In the genomic region with DNA sequence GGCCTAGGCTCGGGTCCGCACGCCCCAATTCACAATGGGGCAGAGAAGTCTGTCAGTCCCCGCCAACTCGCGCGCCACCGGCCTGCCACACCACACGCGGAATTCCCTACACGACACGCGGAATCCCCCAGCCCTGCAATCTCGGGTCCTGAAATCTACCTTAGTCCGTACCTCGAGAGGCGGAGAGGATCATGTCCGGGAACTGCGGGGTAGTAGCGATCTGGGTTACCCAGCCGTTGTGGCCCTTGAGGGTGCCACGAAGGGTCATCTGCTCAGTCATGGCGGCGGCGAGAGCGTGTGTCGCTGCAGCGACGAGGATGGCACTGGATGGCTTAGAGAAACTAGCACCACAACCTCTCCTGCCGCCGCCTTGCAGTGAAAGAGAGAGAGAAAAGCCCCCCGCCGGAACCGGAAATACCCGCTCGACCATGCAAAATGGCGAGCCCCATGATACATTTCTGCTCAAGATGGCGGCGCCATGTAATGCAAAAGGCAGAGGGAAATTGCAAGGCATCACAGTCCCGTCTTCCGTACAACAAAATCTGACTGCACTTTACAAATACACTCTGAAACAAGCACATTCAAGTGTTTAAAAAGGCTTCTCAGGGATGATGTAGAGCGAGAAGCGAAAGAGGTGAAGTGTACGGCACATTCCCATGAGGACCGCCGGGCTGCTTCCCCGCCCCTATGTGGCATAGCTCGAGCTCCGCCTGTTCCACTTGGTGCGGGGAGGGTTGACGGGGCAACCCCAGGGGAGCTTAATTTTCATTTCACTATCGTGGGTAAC, we compare ENCODE assay signal across 1 cellular context.
A peak's percentile ranks its signal among the peaks of the same experiment; 100 is the strongest.
TF ChIP-seq lines count a peak whose summit lies in the region.

RACK1 (minus strand) TSS at position 386 of the 787 bp plus-strand sequence; CDS start at position 280, 106 bp downstream.

TF ChIP-seq in HepG2, 621 proteins besides CTCF, POLR2A, EP300 and RAD21 (continued from another document and continues in another):
- no peak for TF ChIP-seq ZSCAN20 (CRISPR knock-in tag; IDR thresholded peaks at IDR 0.05; ENCODE audit: borderline replicate concordance)
- TF ChIP-seq, protein P1, sequence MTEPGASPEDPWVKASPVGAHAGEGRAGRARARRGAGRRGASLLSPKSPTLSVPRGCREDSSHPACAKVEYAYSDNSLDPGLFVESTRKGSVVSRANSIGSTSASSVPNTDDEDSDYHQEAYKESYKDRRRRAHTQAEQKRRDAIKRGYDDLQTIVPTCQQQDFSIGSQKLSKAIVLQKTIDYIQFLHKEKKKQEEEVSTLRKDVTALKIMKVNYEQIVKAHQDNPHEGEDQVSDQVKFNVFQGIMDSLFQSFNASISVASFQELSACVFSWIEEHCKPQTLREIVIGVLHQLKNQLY (CRISPR knock-in tag; IDR thresholded peaks at IDR 0.05): no peak; the same call in 1 of the 2 replicates
- TF ChIP-seq PHF20 (CRISPR knock-in tag; IDR thresholded peaks at IDR 0.05): peak; percentile 70; the same call in 1 of the 2 replicates
- TF ChIP-seq GABPA (IDR thresholded peaks at IDR 0.05; ENCODE audit: low read depth, low read length): peak; percentile 75
- peak; percentile 97 for TF ChIP-seq GABPA (CRISPR knock-in tag; IDR thresholded peaks at IDR 0.05; ENCODE audit: low read depth)
- no peak for TF ChIP-seq CENPBD1 (CRISPR knock-in tag; IDR thresholded peaks at IDR 0.05; ENCODE audit: borderline replicate concordance, low read depth)
- TF ChIP-seq ZNF121 (CRISPR knock-in tag; IDR thresholded peaks at IDR 0.05): no peak
- no peak for TF ChIP-seq ZNF484 (CRISPR knock-in tag; IDR thresholded peaks at IDR 0.05; ENCODE audit: borderline replicate concordance, low read depth)
- no peak for TF ChIP-seq NR2F1 (CRISPR knock-in tag; IDR thresholded peaks at IDR 0.05)
- TF ChIP-seq ZNF17 (CRISPR knock-in tag; IDR thresholded peaks at IDR 0.05): no peak
- TF ChIP-seq SNRNP70 (IDR thresholded peaks at IDR 0.05; ENCODE audit: low read depth, low read length): no peak
- peak; percentile 99 for TF ChIP-seq YY1 (IDR thresholded peaks at IDR 0.05; ENCODE audit: insufficient read depth, insufficient replicate concordance, low read depth, low read length)
- TF ChIP-seq, protein P2, sequence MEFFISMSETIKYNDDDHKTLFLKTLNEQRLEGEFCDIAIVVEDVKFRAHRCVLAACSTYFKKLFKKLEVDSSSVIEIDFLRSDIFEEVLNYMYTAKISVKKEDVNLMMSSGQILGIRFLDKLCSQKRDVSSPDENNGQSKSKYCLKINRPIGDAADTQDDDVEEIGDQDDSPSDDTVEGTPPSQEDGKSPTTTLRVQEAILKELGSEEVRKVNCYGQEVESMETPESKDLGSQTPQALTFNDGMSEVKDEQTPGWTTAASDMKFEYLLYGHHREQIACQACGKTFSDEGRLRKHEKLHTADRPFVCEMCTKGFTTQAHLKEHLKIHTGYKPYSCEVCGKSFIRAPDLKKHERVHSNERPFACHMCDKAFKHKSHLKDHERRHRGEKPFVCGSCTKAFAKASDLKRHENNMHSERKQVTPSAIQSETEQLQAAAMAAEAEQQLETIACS (CRISPR knock-in tag; IDR thresholded peaks at IDR 0.05): no peak
- no peak for TF ChIP-seq KDM3A (CRISPR knock-in tag; IDR thresholded peaks at IDR 0.05; ENCODE audit: low read depth)
- TF ChIP-seq ZNF703 (CRISPR knock-in tag; IDR thresholded peaks at IDR 0.05; ENCODE audit: borderline replicate concordance): peak; percentile 42; the same call in 1 of the 2 replicates
- TF ChIP-seq ZMYM3 (CRISPR knock-in tag; IDR thresholded peaks at IDR 0.05): peak; percentile 25; the same call in 1 of the 2 replicates
- no peak for TF ChIP-seq ETS1 (CRISPR knock-in tag; IDR thresholded peaks at IDR 0.05)
- TF ChIP-seq ZNF766 (CRISPR knock-in tag; IDR thresholded peaks at IDR 0.05; ENCODE audit: borderline replicate concordance): no peak
- TF ChIP-seq, protein P3, sequence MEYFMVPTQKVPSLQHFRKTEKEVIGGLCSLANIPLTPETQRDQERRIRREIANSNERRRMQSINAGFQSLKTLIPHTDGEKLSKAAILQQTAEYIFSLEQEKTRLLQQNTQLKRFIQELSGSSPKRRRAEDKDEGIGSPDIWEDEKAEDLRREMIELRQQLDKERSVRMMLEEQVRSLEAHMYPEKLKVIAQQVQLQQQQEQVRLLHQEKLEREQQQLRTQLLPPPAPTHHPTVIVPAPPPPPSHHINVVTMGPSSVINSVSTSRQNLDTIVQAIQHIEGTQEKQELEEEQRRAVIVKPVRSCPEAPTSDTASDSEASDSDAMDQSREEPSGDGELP (IDR thresholded peaks at IDR 0.05; ENCODE audit: borderline replicate concordance, low read depth): 0 out of 2 replicates have a peak, but pooled peaks have one; percentile 6
- no peak for TF ChIP-seq DZIP1 (CRISPR knock-in tag; IDR thresholded peaks at IDR 0.05)
- TF ChIP-seq TAF1 (CRISPR knock-in tag; IDR thresholded peaks at IDR 0.05): peak; percentile 100
- peak; percentile 83 for TF ChIP-seq HNRNPL (IDR thresholded peaks at IDR 0.05; ENCODE audit: low read depth, low read length)
- TF ChIP-seq HNRNPUL1 (IDR thresholded peaks at IDR 0.05; ENCODE audit: low read depth, low read length): no peak
- no peak for TF ChIP-seq ZNF30 (CRISPR knock-in tag; IDR thresholded peaks at IDR 0.05)
- TF ChIP-seq, protein P4, sequence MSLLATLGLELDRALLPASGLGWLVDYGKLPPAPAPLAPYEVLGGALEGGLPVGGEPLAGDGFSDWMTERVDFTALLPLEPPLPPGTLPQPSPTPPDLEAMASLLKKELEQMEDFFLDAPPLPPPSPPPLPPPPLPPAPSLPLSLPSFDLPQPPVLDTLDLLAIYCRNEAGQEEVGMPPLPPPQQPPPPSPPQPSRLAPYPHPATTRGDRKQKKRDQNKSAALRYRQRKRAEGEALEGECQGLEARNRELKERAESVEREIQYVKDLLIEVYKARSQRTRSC (CRISPR knock-in tag; IDR thresholded peaks at IDR 0.05; ENCODE audit: low read depth): 0 out of 2 replicates have a peak, but pooled peaks have one; percentile 78
- peak; percentile 55; the same call in 1 of the 2 replicates for TF ChIP-seq ZNF441 (CRISPR knock-in tag; IDR thresholded peaks at IDR 0.05; ENCODE audit: borderline replicate concordance)
- peak; percentile 78; the same call in 1 of the 2 replicates for TF ChIP-seq TIGD3 (CRISPR knock-in tag; IDR thresholded peaks at IDR 0.05; ENCODE audit: borderline replicate concordance)
- TF ChIP-seq ZNF430 (CRISPR knock-in tag; IDR thresholded peaks at IDR 0.05): peak; percentile 62
- TF ChIP-seq SRSF4 (IDR thresholded peaks at IDR 0.05; ENCODE audit: low read depth, low read length, poor library complexity, severe bottlenecking): no peak
- TF ChIP-seq KAT2B (IDR thresholded peaks at IDR 0.05; ENCODE audit: borderline replicate concordance, low read depth, low read length): no peak
- TF ChIP-seq SATB2 (CRISPR knock-in tag; IDR thresholded peaks at IDR 0.05): no peak
- peak; percentile 78; the same call in 1 of the 2 replicates for TF ChIP-seq ZNF224 (CRISPR knock-in tag; IDR thresholded peaks at IDR 0.05)
- TF ChIP-seq ZNF260 (CRISPR knock-in tag; IDR thresholded peaks at IDR 0.05; ENCODE audit: borderline replicate concordance, low read depth): no peak
- TF ChIP-seq SMARCC2 (IDR thresholded peaks at IDR 0.05): no peak
- no peak for TF ChIP-seq XBP1 (CRISPR knock-in tag; IDR thresholded peaks at IDR 0.05)
- peak; percentile 82 for TF ChIP-seq ZFY (CRISPR knock-in tag; IDR thresholded peaks at IDR 0.05)
- TF ChIP-seq ZNF230 (CRISPR knock-in tag; IDR thresholded peaks at IDR 0.05): no peak
- no peak for TF ChIP-seq NBN (conservative IDR thresholded peaks at IDR 0.05)
- TF ChIP-seq, protein P5, sequence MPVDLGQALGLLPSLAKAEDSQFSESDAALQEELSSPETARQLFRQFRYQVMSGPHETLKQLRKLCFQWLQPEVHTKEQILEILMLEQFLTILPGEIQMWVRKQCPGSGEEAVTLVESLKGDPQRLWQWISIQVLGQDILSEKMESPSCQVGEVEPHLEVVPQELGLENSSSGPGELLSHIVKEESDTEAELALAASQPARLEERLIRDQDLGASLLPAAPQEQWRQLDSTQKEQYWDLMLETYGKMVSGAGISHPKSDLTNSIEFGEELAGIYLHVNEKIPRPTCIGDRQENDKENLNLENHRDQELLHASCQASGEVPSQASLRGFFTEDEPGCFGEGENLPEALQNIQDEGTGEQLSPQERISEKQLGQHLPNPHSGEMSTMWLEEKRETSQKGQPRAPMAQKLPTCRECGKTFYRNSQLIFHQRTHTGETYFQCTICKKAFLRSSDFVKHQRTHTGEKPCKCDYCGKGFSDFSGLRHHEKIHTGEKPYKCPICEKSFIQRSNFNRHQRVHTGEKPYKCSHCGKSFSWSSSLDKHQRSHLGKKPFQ (CRISPR knock-in tag; IDR thresholded peaks at IDR 0.05; ENCODE audit: insufficient replicate concordance): no peak
- no peak for TF ChIP-seq ZNF460 (CRISPR knock-in tag; IDR thresholded peaks at IDR 0.05; ENCODE audit: borderline replicate concordance)
- TF ChIP-seq ZBTB39 (CRISPR knock-in tag; IDR thresholded peaks at IDR 0.05): peak; percentile 63; the same call in 1 of the 2 replicates
- no peak for TF ChIP-seq ZEB1 (IDR thresholded peaks at IDR 0.05; ENCODE audit: insufficient replicate concordance, low read depth)
- no peak for TF ChIP-seq ADNP (CRISPR knock-in tag; IDR thresholded peaks at IDR 0.05)
- TF ChIP-seq NFE2L2 (IDR thresholded peaks at IDR 0.05; ENCODE audit: low read length): no peak
- TF ChIP-seq ZNF496 (CRISPR knock-in tag; IDR thresholded peaks at IDR 0.05; ENCODE audit: insufficient replicate concordance): no peak
- TF ChIP-seq ZBTB34 (CRISPR knock-in tag; IDR thresholded peaks at IDR 0.05): 0 out of 2 replicates have a peak, but pooled peaks have one; percentile 39
